Comparison of ENCODE assay signal across 8 cellular contexts in genomic region chr6:3162067-3162497, GRCh38. TPM values are rescaled to one million over a fixed set of nuclear protein-coding genes. Genes with fewer than 3 reads are reported as not detected.
DNase-seq lines count a peak whose midpoint lies in the region; ATAC-seq, FAIRE-seq and TF ChIP-seq lines count a peak whose summit lies in the region.

No MANE protein-coding gene starts in this region.

- no peaks in the 10 kb centered on the region for H3K36me3 ChIP-seq in mucosa of stomach (ENCODE audit: control insufficient read depth, insufficient read depth, low read length)

- CTCF ChIA-PET in AG04449 (lab: Yijun Ruan, JAX), result interaction anchor here (0.7 to 2.2 kb wide), 6 partner anchors 14 to 89 kb away, joined by 3 to 6 read pairs (median 3); no protein-coding TSS in a partner anchor

- no peaks in the 10 kb centered on the region for H3K9me3 ChIP-seq in mucosa of stomach (ENCODE audit: control insufficient read depth, low read length)

- H3K27me3 ChIP-seq in mucosa of stomach (ENCODE audit: control insufficient read depth, insufficient read depth, low read length), result no peaks in the 10 kb centered on the region

- POLR2A ChIA-PET in AG04449 (lab: Yijun Ruan, JAX), result interaction anchor here (0.7 to 1.9 kb wide), 6 partner anchors 10 to 97 kb away, joined by 3 to 18 read pairs (median 4); partner anchors contain the start of gene PSMG4

- H3K9ac ChIP-seq in mucosa of stomach (ENCODE audit: low read length), result peak overlapping the region; percentile 85

- DNase-seq in AG04449 (ENCODE audit: low read depth, low spot score) (no peak), HUDEP-2 (lab: John Stamatoyannopoulos, UW; ENCODE audit: unreplicated experiment in 76 of 76) (peak in 73 of 76 experiments; percentile 23 to 87 (median 60)), astrocyte of the hippocampus (ENCODE audit: low read depth, low spot score) (peak; percentile 26), GM12892 (ENCODE audit: insufficient read length) (no peak), hypothalamus (lab: John Stamatoyannopoulos, UW) (no peak), NK-92 (lab: John Stamatoyannopoulos, UW; ENCODE audit: unreplicated experiment) (no peak)

- H3K4me1 ChIP-seq in mucosa of stomach (ENCODE audit: control insufficient read depth, insufficient read depth, low read length), result peaks cover 37% of the 10 kb centered on the region

- no peak for ATAC-seq in GM21526 (IDR thresholded peaks at IDR 0.05; ENCODE audit: low FRiP score, unreplicated experiment)

- no peak for TF ChIP-seq CTCF in AG04449 (IDR thresholded peaks at IDR 0.05; ENCODE audit: insufficient read depth, low read length, missing control alignments)

- no peak for TF ChIP-seq POLR2A in GM12892 (IDR thresholded peaks at IDR 0.05; ENCODE audit: low read depth, low read length)

- FAIRE-seq in GM12892 (lab: Jason Lieb, UNC), result no peak

- H3K4me3 ChIP-seq in AG04449 (ENCODE audit: low read depth, low read length) (peak overlapping the region; percentile 67), mucosa of stomach (ENCODE audit: low read length) (no peak overlapping the region)

RNA-seq across cellular contexts. Expression of gene TUBB2A, which starts 4.7 kb away (rescaled TPM):
- polyA plus RNA-seq in GM12892 (2012; ENCODE audit: missing spikeins), result 19.2 TPM

RNA-seq across cellular contexts. Expression of gene BPHL, which starts 43.6 kb away (rescaled TPM):
- polyA plus RNA-seq in GM12892 (2012; ENCODE audit: missing spikeins), result 18.2 TPM

Comparison
In these comparisons a context has a peak if more than half of its experiments do, and no peak if none do; other contexts are left out.
1. DNase-seq: peak in HUDEP-2 (73 of 76) and astrocyte of the hippocampus (single experiment); none in AG04449 (single experiment), GM12892 (single experiment), hypothalamus (0 of 51) and NK-92 (single experiment).